Comparison of ENCODE assay signal across 16 cellular contexts in the genomic region with DNA sequence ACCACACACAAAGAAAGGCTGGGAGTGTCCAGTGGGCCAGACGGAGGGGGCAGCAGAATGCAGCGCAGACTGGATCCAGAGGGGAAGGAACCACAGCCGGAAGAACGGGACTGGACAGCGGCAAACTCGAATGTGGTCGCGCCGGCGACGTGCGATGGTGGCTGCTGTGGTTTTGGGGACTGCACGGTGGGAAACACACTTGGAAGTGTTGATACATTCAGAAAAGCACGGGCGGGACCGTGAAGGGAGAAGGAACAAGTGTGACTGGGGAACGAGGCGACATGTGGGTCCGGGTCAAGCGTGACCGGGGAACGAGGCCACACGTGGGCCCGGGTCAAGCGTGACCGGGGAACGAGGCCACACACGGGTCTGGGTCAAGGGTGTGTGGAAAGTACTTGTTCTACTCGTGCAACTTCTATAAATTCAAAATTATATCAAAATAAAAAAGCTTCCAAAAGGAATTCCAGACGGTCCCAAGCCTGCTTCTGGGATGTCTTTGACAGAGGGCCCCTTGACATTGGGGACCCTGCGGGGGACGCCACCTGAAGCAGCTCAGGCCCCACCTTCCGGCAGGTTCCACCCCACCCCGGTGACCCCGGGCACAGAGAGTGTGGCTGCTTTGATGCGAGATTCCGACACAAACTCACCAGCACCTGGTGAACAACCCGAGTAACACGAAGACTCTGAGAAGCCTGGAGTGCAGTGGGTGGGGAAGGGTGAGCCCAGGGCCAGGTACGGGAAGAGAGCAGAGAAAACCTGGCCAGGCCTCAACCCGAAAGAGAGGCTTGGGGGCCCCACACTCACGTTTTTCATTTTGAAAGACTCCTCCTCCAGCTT. TPM values are rescaled to one million over a fixed set of nuclear protein-coding genes. Genes with fewer than 3 reads are reported as not detected.
DNase-seq lines count a peak whose midpoint lies in the region; ATAC-seq and TF ChIP-seq lines count a peak whose summit lies in the region.
"Had no signal": no experiment of that assay in that cellular context is flagged by ENCODE, and none has a peak within 500 bp of the region (broad histone marks: within the 10 kb centered on the region; RNA-seq: fewer than 3 reads in every experiment).

No MANE protein-coding gene starts in this region.

- POLR2A ChIA-PET in activated CD4-positive, alpha-beta T cell treated with anti-CD3 and anti-CD28 coated beads for 36 hours (lab: Charles Lee) = no interaction called here

- H3K27me3 ChIP-seq in lung (ENCODE audit: control insufficient read depth, insufficient read depth) (no peaks in the 10 kb centered on the region), thoracic aorta (replicated peaks; ENCODE audit: insufficient read depth) (no peaks in the 10 kb centered on the region)
- H3K27me3 ChIP-seq: left lung, neural progenitor cell had no signal

- 80 to 88% methylated on average over 42 of the region's 42 CpGs for WGBS in lung, 2 donors

- H3K4me1 Mint-ChIP-seq in activated CD4-positive, alpha-beta T cell treated with anti-CD3 and anti-CD28 coated beads for 36 hours = no peaks in the 10 kb centered on the region
- H3K4me1 Mint-ChIP-seq in brain = peaks cover 14% of the 10 kb centered on the region

- no peak for DNase-seq in activated CD4-positive, alpha-beta T cell treated with anti-CD3 and anti-CD28 coated beads for 36 hours
- no peak for DNase-seq in activated CD4-positive, alpha-beta T cell treated with anti-CD3 and anti-CD28 coated beads for 4 hours
- no peak for DNase-seq in lung (ENCODE audit: low spot score)
- DNase-seq in thoracic aorta (ENCODE audit: low spot score) = no peak
- no peak for DNase-seq in HUDEP-2 (lab: John Stamatoyannopoulos, UW; ENCODE audit: unreplicated experiment in 76 of 76)
- no peak for DNase-seq in SIG-M5 (lab: John Stamatoyannopoulos, UW)
- DNase-seq: H9, NCI-H1092 treated with DMSO at 0.1 percent for 48 hours had no signal

- H3K4me3 ChIP-seq in lung (no peak overlapping the region), thoracic aorta (no peak overlapping the region)
- H3K4me3 ChIP-seq: left lung, neural progenitor cell had no signal

- H3K9me3 ChIP-seq in lung (ENCODE audit: control insufficient read depth in 2 of 2, insufficient read depth in 1 of 2, low read length in 1 of 2) (no peaks in the 10 kb centered on the region), thoracic aorta (no peaks in the 10 kb centered on the region)
- H3K9me3 ChIP-seq: left lung had no signal

- no peak for ATAC-seq in activated CD4-positive, alpha-beta T cell treated with anti-CD3 and anti-CD28 coated beads for 36 hours
- ATAC-seq in lung (ENCODE audit: insufficient read depth, low FRiP score) (no peak), thoracic aorta (ENCODE audit: insufficient number of reproducible peaks, low FRiP score, low read depth) (no peak), GM21825 (IDR thresholded peaks at IDR 0.05; ENCODE audit: unreplicated experiment) (no peak)

- H3K9me3 Mint-ChIP-seq in activated CD4-positive, alpha-beta T cell treated with anti-CD3 and anti-CD28 coated beads for 36 hours (ENCODE audit: low read depth) = no peaks in the 10 kb centered on the region
- H3K9me3 Mint-ChIP-seq in brain = no peaks in the 10 kb centered on the region
- H3K9me3 Mint-ChIP-seq: dendritic cell treated with granulocyte-macrophage colony-stimulating factor and Interleukin-4, amounts not matched to agents 40 ng/mL and 50 ng/mL, for 4 days; H9; neural progenitor cell had no signal

- no peaks in the 10 kb centered on the region for H3K27me3 Mint-ChIP-seq in activated CD4-positive, alpha-beta T cell treated with anti-CD3 and anti-CD28 coated beads for 36 hours
- no peaks in the 10 kb centered on the region for H3K27me3 Mint-ChIP-seq in brain
- H3K27me3 Mint-ChIP-seq: CD4-positive, alpha-beta memory T cell; dendritic cell treated with granulocyte-macrophage colony-stimulating factor and Interleukin-4, amounts not matched to agents 40 ng/mL and 50 ng/mL, for 4 days had no signal

- no peaks in the 10 kb centered on the region for H3K4me1 ChIP-seq in lung (ENCODE audit: control insufficient read depth in 2 of 2, insufficient read depth in 2 of 2, low read length in 2 of 2)
- H3K4me1 ChIP-seq in thoracic aorta (ENCODE audit: control insufficient read depth in 1 of 2, low read depth in 2 of 2) = peaks cover 0 to 15% of the 10 kb centered on the region in 2 donors
- H3K4me1 ChIP-seq: left lung, neural progenitor cell had no signal

- CTCF ChIA-PET in activated CD4-positive, alpha-beta T cell treated with anti-CD3 and anti-CD28 coated beads for 36 hours (lab: Charles Lee) = no interaction called here

- H3K36me3 ChIP-seq in lung (ENCODE audit: control insufficient read depth in 2 of 2, insufficient read depth in 2 of 2, low read length in 2 of 2) (peaks cover 0 to 34% of the 10 kb centered on the region in 2 donors), thoracic aorta (peaks cover 36% of the 10 kb centered on the region)
- H3K36me3 ChIP-seq: neural progenitor cell had no signal

- peak overlapping the region; percentile 13 to 57 for H3K27ac ChIP-seq in lung (ENCODE audit: low read depth in 1 of 2, low read length in 1 of 2)
- peak overlapping the region; percentile 45 to 50 for H3K27ac ChIP-seq in thoracic aorta
- H3K27ac ChIP-seq: 22Rv1, neural progenitor cell had no signal

- TF ChIP-seq CTCF in brain (conservative IDR thresholded peaks at IDR 0.05) (no peak), lung (IDR thresholded peaks at IDR 0.05; ENCODE audit: control extremely low read depth, extremely low read depth) (no peak), thoracic aorta (IDR thresholded peaks at IDR 0.05) (no peak)

- peaks cover 20% of the 10 kb centered on the region for H3K36me3 Mint-ChIP-seq in activated CD4-positive, alpha-beta T cell treated with anti-CD3 and anti-CD28 coated beads for 36 hours (ENCODE audit: low read depth)
- H3K36me3 Mint-ChIP-seq in brain = peaks cover 16% of the 10 kb centered on the region

- H3K4me3 Mint-ChIP-seq in activated CD4-positive, alpha-beta T cell treated with anti-CD3 and anti-CD28 coated beads for 36 hours = no peak overlapping the region
- no peak overlapping the region for H3K4me3 Mint-ChIP-seq in brain
- H3K4me3 Mint-ChIP-seq: dendritic cell treated with granulocyte-macrophage colony-stimulating factor and Interleukin-4, amounts not matched to agents 40 ng/mL and 50 ng/mL, for 4 days; H9; neural progenitor cell had no signal

- H3K27ac Mint-ChIP-seq in activated CD4-positive, alpha-beta T cell treated with anti-CD3 and anti-CD28 coated beads for 36 hours = peak overlapping the region; percentile 73
- H3K27ac Mint-ChIP-seq in brain = peak overlapping the region in 3 of 5 experiments; percentile 62 to 83 (median 67)
- H3K27ac Mint-ChIP-seq: dendritic cell treated with granulocyte-macrophage colony-stimulating factor and Interleukin-4, amounts not matched to agents 40 ng/mL and 50 ng/mL, for 4 days had no signal

- intact Hi-C loops in activated CD4-positive, alpha-beta T cell treated with anti-CD3 and anti-CD28 coated beads for 36 hours (cut with DNase I, micrococcal nuclease) = no loop called here

RNA-seq across cellular contexts. Expression of gene C13orf46, which starts 25.1 kb away (rescaled TPM):
- total RNA-seq in activated CD4-positive, alpha-beta T cell treated with anti-CD3 and anti-CD28 coated beads for 36 hours = 1 to 10 TPM; 1.6 to 2.2 TPM
- polyA plus RNA-seq in brain (ENCODE audit: insufficient read depth, low read depth, low replicate concordance) (0.24 TPM), lung (10 to 100 TPM in 1 of 2 donors, 1 to 10 TPM in 1; 2.7 to 10.1 TPM)
- total RNA-seq in lung (10 to 100 TPM in 1 of 2 donors, 1 to 10 TPM in 1; 1.1 to 11.3 TPM), thoracic aorta (1 to 10 TPM; 1.1 TPM)
- total RNA-seq: Daoy had no signal
